In the genomic region with DNA sequence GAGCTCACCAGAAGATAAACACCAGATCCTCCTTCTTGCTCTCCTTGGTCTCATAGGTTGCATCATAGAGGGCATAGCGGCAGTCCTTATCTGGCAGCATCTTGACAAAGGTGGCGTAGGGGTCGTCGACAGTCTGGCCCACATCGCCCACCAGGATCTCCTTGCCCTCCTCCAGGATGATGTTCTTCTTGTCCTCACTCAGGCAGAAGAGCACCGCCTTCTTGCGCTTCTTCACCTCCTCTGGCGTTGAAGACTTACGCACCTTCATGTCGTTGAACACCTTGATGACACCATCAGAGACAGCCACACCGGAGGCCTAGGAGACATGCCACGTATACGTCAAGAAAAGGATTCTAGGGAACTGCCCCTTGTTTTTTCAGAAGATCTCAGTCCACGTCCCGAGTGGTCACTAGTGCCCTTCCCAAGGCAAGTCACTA, we compare ENCODE assay signal across 8 cellular contexts. TPM values are rescaled to one million over a fixed set of nuclear protein-coding genes. Genes with fewer than 3 reads are reported as not detected.
A peak's percentile ranks its signal among the peaks of the same experiment; 100 is the strongest.
DNase-seq lines count a peak whose midpoint lies in the region; ATAC-seq, FAIRE-seq and TF ChIP-seq lines count a peak whose summit lies in the region.

No MANE protein-coding gene starts in this region.

- H3K79me2 ChIP-seq in HepG2 (ENCODE audit: insufficient read depth, low read length): peaks cover 24% of the 10 kb centered on the region

- peak overlapping the region; percentile 89 for H3K4me3 Mint-ChIP-seq in activated naive CD4-positive, alpha-beta T cell treated with anti-CD3 and anti-CD28 coated beads for 36 hours
- peak overlapping the region; percentile 96 for H3K4me3 Mint-ChIP-seq in activated naive CD8-positive, alpha-beta T cell treated with anti-CD3 and anti-CD28 coated beads for 36 hours

- CTCF ChIA-PET in activated naive CD4-positive, alpha-beta T cell treated with anti-CD3 and anti-CD28 coated beads for 36 hours (lab: Charles Lee): interaction anchor here (0.7 kb wide), 1 partner anchor 156 kb away, joined by 3 read pairs; a partner anchor contains a TSS
- CTCF ChIA-PET in HepG2 (lab: Yijun Ruan, JAX; ENCODE audit: low intra/inter-chr PET ratio, low total read pairs): no interaction called here

- peak overlapping the region; percentile 79 for H3K4me2 ChIP-seq in HepG2 (ENCODE audit: low read depth, low read length)

- no peak for TF ChIP-seq RAD21 in HepG2 (CRISPR knock-in tag; IDR thresholded peaks at IDR 0.05)

- H3K4me3 ChIP-seq in HepG2 (replicated peaks in 1 of 3; ENCODE audit: insufficient read depth in 1 of 3, low read depth in 2 of 3, low read length in 3 of 3) (peak overlapping the region in 1 of 3 experiments; percentile 99; a peak in 2 of 6 replicates), suprapubic skin (peak overlapping the region; percentile 87)

- no peak for TF ChIP-seq EP300 in HepG2 (IDR thresholded peaks at IDR 0.05; ENCODE audit: low read depth in 2 of 2, low read length in 2 of 2)
- no peak for TF ChIP-seq EP300 in HepG2 (CRISPR knock-in tag; IDR thresholded peaks at IDR 0.05; ENCODE audit: borderline replicate concordance)
- TF ChIP-seq EP300 in suprapubic skin (IDR thresholded peaks at IDR 0.05): no peak

- TF ChIP-seq CTCF in HepG2 (CRISPR knock-in tag; IDR thresholded peaks at IDR 0.05) (no peak), suprapubic skin (IDR thresholded peaks at IDR 0.05) (no peak)

- ATAC-seq in HepG2: no peak

- peaks cover 50% of the 10 kb centered on the region for H4K20me1 ChIP-seq in HepG2 (ENCODE audit: insufficient read depth, low read length)

- H3K27ac ChIP-seq in HepG2 (ENCODE audit: extremely low read length, insufficient read depth, low read length) (no peak overlapping the region), suprapubic skin (no peak overlapping the region)

- H3K9me3 ChIP-seq in HepG2 (ENCODE audit: low read length): 0 out of 2 replicates have a peak, but pooled peaks cover 4% of the 10 kb centered on the region
- no peaks in the 10 kb centered on the region for H3K9me3 ChIP-seq in suprapubic skin

- peaks cover 54% of the 10 kb centered on the region for H3K36me3 Mint-ChIP-seq in activated naive CD4-positive, alpha-beta T cell treated with anti-CD3 and anti-CD28 coated beads for 36 hours (ENCODE audit: low read depth)
- H3K36me3 Mint-ChIP-seq in activated naive CD8-positive, alpha-beta T cell treated with anti-CD3 and anti-CD28 coated beads for 36 hours: peaks cover 54% of the 10 kb centered on the region

- peaks cover 36% of the 10 kb centered on the region for H3K4me1 Mint-ChIP-seq in activated naive CD4-positive, alpha-beta T cell treated with anti-CD3 and anti-CD28 coated beads for 36 hours (ENCODE audit: low read depth)
- peaks cover 43% of the 10 kb centered on the region for H3K4me1 Mint-ChIP-seq in activated naive CD8-positive, alpha-beta T cell treated with anti-CD3 and anti-CD28 coated beads for 36 hours

- FAIRE-seq in HepG2 (lab: Jason Lieb, UNC): no peak
- no peak for FAIRE-seq in GM12891 (lab: Jason Lieb, UNC)

- WGBS in HepG2 (ENCODE audit: low lambda C conversion rate): 94% methylated on average over 15 of the region's 15 CpGs
- 86% methylated on average over 15 of the region's 15 CpGs for WGBS in suprapubic skin

- no peak overlapping the region for H2AFZ ChIP-seq in HepG2 (ENCODE audit: low read length)

- no peaks in the 10 kb centered on the region for H3K27me3 Mint-ChIP-seq in activated naive CD4-positive, alpha-beta T cell treated with anti-CD3 and anti-CD28 coated beads for 36 hours (ENCODE audit: low read depth)
- no peaks in the 10 kb centered on the region for H3K27me3 Mint-ChIP-seq in activated naive CD8-positive, alpha-beta T cell treated with anti-CD3 and anti-CD28 coated beads for 36 hours

- peak overlapping the region; percentile 86; the same call in 1 of the 2 replicates for H3K9ac ChIP-seq in HepG2 (ENCODE audit: insufficient read depth, low read depth, low read length)

- in situ Hi-C loops in HepG2 (cut with HindIII; ENCODE audit: extremely low pct_ligation_motif_present, low pct_unique_long_range_greater_than_20kb): loop anchor here (10.0 kb wide), 1 partner anchor 301 kb away; a partner anchor contains a TSS

- peaks cover 8% of the 10 kb centered on the region for H3K9me3 Mint-ChIP-seq in activated naive CD4-positive, alpha-beta T cell treated with anti-CD3 and anti-CD28 coated beads for 36 hours
- H3K9me3 Mint-ChIP-seq in activated naive CD8-positive, alpha-beta T cell treated with anti-CD3 and anti-CD28 coated beads for 36 hours: peaks cover 7% of the 10 kb centered on the region

- intact Hi-C loops in activated naive CD4-positive, alpha-beta T cell treated with anti-CD3 and anti-CD28 coated beads for 36 hours (cut with micrococcal nuclease): loop anchor here (5.0 kb wide), 2 partner anchors 474 to 1054 kb away; a partner anchor contains a TSS
- intact Hi-C loops in HepG2 (cut with micrococcal nuclease; ENCODE audit: unreplicated experiment): no loop called here

- H3K27me3 ChIP-seq in HepG2 (ENCODE audit: control insufficient read depth in 1 of 2, insufficient read depth in 2 of 2, low read length in 2 of 2) (no peaks in the 10 kb centered on the region; a peak in 1 of 5 replicates), suprapubic skin (no peaks in the 10 kb centered on the region)

- TF ChIP-seq POLR2A in HepG2 (IDR thresholded peaks at IDR 0.05; ENCODE audit: insufficient read depth in 1 of 2, low read depth in 2 of 2, low read length in 2 of 2) (no peak), suprapubic skin (IDR thresholded peaks at IDR 0.05) (no peak), GM12891 (IDR thresholded peaks at IDR 0.05; ENCODE audit: low read depth, low read length) (no peak)

- no peak for DNase-seq in activated naive CD4-positive, alpha-beta T cell treated with anti-CD3 and anti-CD28 coated beads for 36 hours
- DNase-seq in activated naive CD4-positive, alpha-beta T cell treated with Interleukin-2 at 50 U/mL for 16 hours: no peak
- DNase-seq in activated naive CD8-positive, alpha-beta T cell treated with anti-CD3 and anti-CD28 coated beads for 36 hours: no peak
- DNase-seq in HepG2 (ENCODE audit: low spot score) (no peak), suprapubic skin (ENCODE audit: low spot score in 2 of 2) (no peak), SIG-M5 (lab: John Stamatoyannopoulos, UW) (no peak), cortex of kidney (lab: John Stamatoyannopoulos, UW) (no peak), GM12891 (ENCODE audit: insufficient read length, low spot score) (no peak)

- no TSS peak for BruUV-seq in HepG2 (replicated peaks; lab: Mats Ljungman, UMichigan)

- peak overlapping the region; percentile 85 for H3K27ac Mint-ChIP-seq in activated naive CD4-positive, alpha-beta T cell treated with anti-CD3 and anti-CD28 coated beads for 36 hours
- H3K27ac Mint-ChIP-seq in activated naive CD8-positive, alpha-beta T cell treated with anti-CD3 and anti-CD28 coated beads for 36 hours: peak overlapping the region; percentile 88

- H3K4me1 ChIP-seq in HepG2 (ENCODE audit: insufficient read depth, low read length) (peaks cover 51% of the 10 kb centered on the region), suprapubic skin (peaks cover 66% of the 10 kb centered on the region)

- POLR2A ChIA-PET in HepG2 (lab: Yijun Ruan, JAX): interaction anchor here (1.3 kb wide), 1 partner anchor 35 kb away, joined by 3 read pairs; a partner anchor contains a TSS

- peaks cover 14 to 34% of the 10 kb centered on the region in 2 experiments for H3K36me3 ChIP-seq in HepG2 (replicated peaks in 1 of 2; ENCODE audit: control insufficient read depth in 1 of 2, insufficient read depth in 2 of 2, low read length in 2 of 2)
- peaks cover 52% of the 10 kb centered on the region for H3K36me3 ChIP-seq in suprapubic skin

RNA-seq across cellular contexts. Expression of a gene that starts 2.0 kb away (rescaled TPM):
- total RNA-seq in activated naive CD4-positive, alpha-beta T cell treated with anti-CD3 and anti-CD28 coated beads for 36 hours: 1,000 to 10,000 TPM; 1,043 to 1,085 TPM
- 1,000 to 10,000 TPM; 1,050 to 1,075 TPM for total RNA-seq in activated naive CD8-positive, alpha-beta T cell treated with anti-CD3 and anti-CD28 coated beads for 36 hours
- total RNA-seq in HepG2 (2016; rRNA removed; fragmentation: Illumina TruSeq; extraction: Trizol) (383 and 458 TPM in 2 replicates), suprapubic skin (100 to 1,000 TPM; 331 to 608 (median 584) TPM)
- 49.6 and 56.4 TPM in 2 replicates for total RNA-seq in HepG2 (2016; cell fraction: cytosol; rRNA removed; fragmentation: Illumina TruSeq; extraction: Trizol; ENCODE audit: low read depth)
- 365 and 431 TPM in 2 replicates for total RNA-seq in HepG2 (2016; cell fraction: insoluble cytoplasmic fraction; rRNA removed; fragmentation: Illumina TruSeq; extraction: Trizol)
- total RNA-seq in HepG2 (2016; cell fraction: membrane; rRNA removed; fragmentation: Illumina TruSeq; extraction: Trizol): 92.4 and 99.4 TPM in 2 replicates
- 154 and 171 TPM in 2 replicates for total RNA-seq in HepG2 (2016; cell fraction: nucleus; rRNA removed; fragmentation: Illumina TruSeq; extraction: Trizol)
- polyA plus RNA-seq in HepG2 (2011; rRNA removed): 347 and 379 TPM in 2 replicates
- 649 and 884 TPM in 2 replicates for polyA plus RNA-seq in HepG2 (2011; cell fraction: cytosol; rRNA removed)
- 218 and 244 TPM in 2 replicates for polyA plus RNA-seq in HepG2 (2011; cell fraction: nucleus; rRNA removed)
- polyA plus RNA-seq in HepG2 (2012): 289 and 295 TPM in 2 replicates
- 112 and 116 TPM in 2 replicates for polyA plus RNA-seq in HepG2 (2016; cell fraction: cytosol; fragmentation: Illumina TruSeq; extraction: Trizol; ENCODE audit: low read depth)
- 879 and 1,116 TPM in 2 replicates for polyA plus RNA-seq in HepG2 (2016; cell fraction: insoluble cytoplasmic fraction; fragmentation: Illumina TruSeq; extraction: Trizol; ENCODE audit: low read depth)
- 173 and 178 TPM in 2 replicates for polyA plus RNA-seq in HepG2 (2016; cell fraction: membrane; fragmentation: Illumina TruSeq; extraction: Trizol; ENCODE audit: low read depth)
- 427 and 437 TPM in 2 replicates for polyA plus RNA-seq in HepG2 (2016; cell fraction: nucleus; fragmentation: Illumina TruSeq; extraction: Trizol; ENCODE audit: insufficient read depth, low read depth)
- polyA minus RNA-seq in HepG2 (2011; rRNA and poly(A)+ RNA removed; ENCODE audit: low replicate concordance): 360 and 1,083 TPM in 2 replicates
- polyA minus RNA-seq in HepG2 (2011; cell fraction: cytosol; rRNA and poly(A)+ RNA removed): 284 and 320 TPM in 2 replicates
- polyA minus RNA-seq in HepG2 (2011; cell fraction: nucleus; rRNA and poly(A)+ RNA removed): 153 and 218 TPM in 2 replicates
- 899 TPM for polyA plus RNA-seq in GM12891 (2012; ENCODE audit: low read depth, missing spikeins)

RNA-seq across cellular contexts. Expression of a gene that starts 4.3 kb away (rescaled TPM):
- total RNA-seq in activated naive CD4-positive, alpha-beta T cell treated with anti-CD3 and anti-CD28 coated beads for 36 hours: 10 to 100 TPM; 51.4 to 54.7 TPM
- 10 to 100 TPM; 64.0 to 67.4 TPM for total RNA-seq in activated naive CD8-positive, alpha-beta T cell treated with anti-CD3 and anti-CD28 coated beads for 36 hours
- 13.2 and 25.6 TPM in 2 replicates for total RNA-seq in HepG2 (2016; rRNA removed; fragmentation: Illumina TruSeq; extraction: Trizol)
- total RNA-seq in HepG2 (2016; cell fraction: cytosol; rRNA removed; fragmentation: Illumina TruSeq; extraction: Trizol; ENCODE audit: low read depth): 9.1 and 9.8 TPM in 2 replicates
- 10.0 and 23.4 TPM in 2 replicates for total RNA-seq in HepG2 (2016; cell fraction: insoluble cytoplasmic fraction; rRNA removed; fragmentation: Illumina TruSeq; extraction: Trizol)
- total RNA-seq in HepG2 (2016; cell fraction: membrane; rRNA removed; fragmentation: Illumina TruSeq; extraction: Trizol): 9.8 and 11.9 TPM in 2 replicates
- 33.1 and 33.6 TPM in 2 replicates for total RNA-seq in HepG2 (2016; cell fraction: nucleus; rRNA removed; fragmentation: Illumina TruSeq; extraction: Trizol)
- polyA plus RNA-seq in HepG2 (2011; rRNA removed): 30.2 and 43.6 TPM in 2 replicates
- 9.6 and 15.1 TPM in 2 replicates for polyA plus RNA-seq in HepG2 (2011; cell fraction: cytosol; rRNA removed)
- 256 and 293 TPM in 2 replicates for polyA plus RNA-seq in HepG2 (2011; cell fraction: nucleus; rRNA removed)
- polyA plus RNA-seq in HepG2 (2012): 17.9 and 34.3 TPM in 2 replicates
- 5.3 and 7.5 TPM in 2 replicates for polyA plus RNA-seq in HepG2 (2016; cell fraction: cytosol; fragmentation: Illumina TruSeq; extraction: Trizol; ENCODE audit: low read depth)
- polyA plus RNA-seq in HepG2 (2016; cell fraction: insoluble cytoplasmic fraction; fragmentation: Illumina TruSeq; extraction: Trizol; ENCODE audit: low read depth): 10.0 and 14.2 TPM in 2 replicates
- 9.0 and 9.4 TPM in 2 replicates for polyA plus RNA-seq in HepG2 (2016; cell fraction: membrane; fragmentation: Illumina TruSeq; extraction: Trizol; ENCODE audit: low read depth)
- polyA plus RNA-seq in HepG2 (2016; cell fraction: nucleus; fragmentation: Illumina TruSeq; extraction: Trizol; ENCODE audit: insufficient read depth, low read depth): 70.1 TPM in 2 replicates
- 21.4 and 58.7 TPM in 2 replicates for polyA minus RNA-seq in HepG2 (2011; rRNA and poly(A)+ RNA removed; ENCODE audit: low replicate concordance)
- polyA minus RNA-seq in HepG2 (2011; cell fraction: cytosol; rRNA and poly(A)+ RNA removed): 5.5 and 5.8 TPM in 2 replicates
- 60.9 and 66.5 TPM in 2 replicates for polyA minus RNA-seq in HepG2 (2011; cell fraction: nucleus; rRNA and poly(A)+ RNA removed)
- total RNA-seq in suprapubic skin: 10 to 100 TPM; 22.8 to 46.2 (median 32.2) TPM
- polyA plus RNA-seq in GM12891 (2012; ENCODE audit: low read depth, missing spikeins): 49.9 TPM

RNA-seq across cellular contexts. Expression of a gene that starts 16.7 kb away (rescaled TPM):
- total RNA-seq in activated naive CD4-positive, alpha-beta T cell treated with anti-CD3 and anti-CD28 coated beads for 36 hours: 10 to 100 TPM; 10.1 to 11.5 TPM
- total RNA-seq in activated naive CD8-positive, alpha-beta T cell treated with anti-CD3 and anti-CD28 coated beads for 36 hours: 1 to 10 TPM; 8.5 to 8.9 TPM
- total RNA-seq in HepG2 (2016; rRNA removed; fragmentation: Illumina TruSeq; extraction: Trizol) (3.7 and 7.4 TPM in 2 replicates), suprapubic skin (10 to 100 TPM in 3 of 4 donors, 1 to 10 TPM in 1; 7.3 to 22.0 (median 13.0) TPM)
- 15.2 and 15.7 TPM in 2 replicates for total RNA-seq in HepG2 (2016; cell fraction: cytosol; rRNA removed; fragmentation: Illumina TruSeq; extraction: Trizol; ENCODE audit: low read depth)
- 3.7 and 8.2 TPM in 2 replicates for total RNA-seq in HepG2 (2016; cell fraction: insoluble cytoplasmic fraction; rRNA removed; fragmentation: Illumina TruSeq; extraction: Trizol)
- 12.4 and 16.0 TPM in 2 replicates for total RNA-seq in HepG2 (2016; cell fraction: membrane; rRNA removed; fragmentation: Illumina TruSeq; extraction: Trizol)
- total RNA-seq in HepG2 (2016; cell fraction: nucleus; rRNA removed; fragmentation: Illumina TruSeq; extraction: Trizol): 7.8 and 14.5 TPM in 2 replicates
- polyA plus RNA-seq in HepG2 (2011; rRNA removed): 29.7 and 34.3 TPM in 2 replicates
- 17.6 and 22.8 TPM in 2 replicates for polyA plus RNA-seq in HepG2 (2011; cell fraction: cytosol; rRNA removed)
- 150 and 216 TPM in 2 replicates for polyA plus RNA-seq in HepG2 (2011; cell fraction: nucleus; rRNA removed)
- polyA plus RNA-seq in HepG2 (2012): 12.1 and 14.4 TPM in 2 replicates
- 19.2 and 19.9 TPM in 2 replicates for polyA plus RNA-seq in HepG2 (2016; cell fraction: cytosol; fragmentation: Illumina TruSeq; extraction: Trizol; ENCODE audit: low read depth)
- polyA plus RNA-seq in HepG2 (2016; cell fraction: insoluble cytoplasmic fraction; fragmentation: Illumina TruSeq; extraction: Trizol; ENCODE audit: low read depth): 5.8 and 5.9 TPM in 2 replicates
- polyA plus RNA-seq in HepG2 (2016; cell fraction: membrane; fragmentation: Illumina TruSeq; extraction: Trizol; ENCODE audit: low read depth): 18.0 and 19.9 TPM in 2 replicates
- 20.2 and 23.5 TPM in 2 replicates for polyA plus RNA-seq in HepG2 (2016; cell fraction: nucleus; fragmentation: Illumina TruSeq; extraction: Trizol; ENCODE audit: insufficient read depth, low read depth)
- 2.1 and 18.1 TPM in 2 replicates for polyA minus RNA-seq in HepG2 (2011; rRNA and poly(A)+ RNA removed; ENCODE audit: low replicate concordance)
- polyA minus RNA-seq in HepG2 (2011; cell fraction: cytosol; rRNA and poly(A)+ RNA removed): 4.1 and 4.8 TPM in 2 replicates
- polyA minus RNA-seq in HepG2 (2011; cell fraction: nucleus; rRNA and poly(A)+ RNA removed): 14.5 and 17.7 TPM in 2 replicates
- 4.7 TPM for polyA plus RNA-seq in GM12891 (2012; ENCODE audit: low read depth, missing spikeins)

RNA-seq across cellular contexts. Expression of a gene that starts 22.2 kb away (rescaled TPM):
- total RNA-seq in activated naive CD4-positive, alpha-beta T cell treated with anti-CD3 and anti-CD28 coated beads for 36 hours: 1 to 10 TPM; 1.5 to 2.0 TPM
- 1 to 10 TPM; 2.4 to 3.3 TPM for total RNA-seq in activated naive CD8-positive, alpha-beta T cell treated with anti-CD3 and anti-CD28 coated beads for 36 hours
- total RNA-seq in HepG2 (2016; rRNA removed; fragmentation: Illumina TruSeq; extraction: Trizol) (0.09 TPM in 1 of 2 replicates, not detected in the other), suprapubic skin (1 to 10 TPM in 1 of 4 donors, under 1 TPM in 1, not detected in 2; 0.76 to 1.1 TPM)
- total RNA-seq in HepG2 (2016; cell fraction: cytosol; rRNA removed; fragmentation: Illumina TruSeq; extraction: Trizol; ENCODE audit: low read depth): not detected in 2 replicates
- total RNA-seq in HepG2 (2016; cell fraction: insoluble cytoplasmic fraction; rRNA removed; fragmentation: Illumina TruSeq; extraction: Trizol): 0.17 TPM in 1 of 2 replicates, not detected in the other
- total RNA-seq in HepG2 (2016; cell fraction: membrane; rRNA removed; fragmentation: Illumina TruSeq; extraction: Trizol): not detected in 2 replicates
- 0.16 TPM in 1 of 2 replicates, not detected in the other for total RNA-seq in HepG2 (2016; cell fraction: nucleus; rRNA removed; fragmentation: Illumina TruSeq; extraction: Trizol)
- polyA plus RNA-seq in HepG2 (2011; rRNA removed): 0.29 and 0.34 TPM in 2 replicates
- polyA plus RNA-seq in HepG2 (2011; cell fraction: cytosol; rRNA removed): 0.08 and 0.30 TPM in 2 replicates
- 4.2 and 5.7 TPM in 2 replicates for polyA plus RNA-seq in HepG2 (2011; cell fraction: nucleus; rRNA removed)
- 0.19 and 0.35 TPM in 2 replicates for polyA plus RNA-seq in HepG2 (2012)
- 0.17 TPM in 1 of 2 replicates, not detected in the other for polyA plus RNA-seq in HepG2 (2016; cell fraction: cytosol; fragmentation: Illumina TruSeq; extraction: Trizol; ENCODE audit: low read depth)
- 0.19 TPM in 1 of 2 replicates, not detected in the other for polyA plus RNA-seq in HepG2 (2016; cell fraction: insoluble cytoplasmic fraction; fragmentation: Illumina TruSeq; extraction: Trizol; ENCODE audit: low read depth)
- polyA plus RNA-seq in HepG2 (2016; cell fraction: membrane; fragmentation: Illumina TruSeq; extraction: Trizol; ENCODE audit: low read depth): 0.08 and 0.22 TPM in 2 replicates
- 0.52 and 0.55 TPM in 2 replicates for polyA plus RNA-seq in HepG2 (2016; cell fraction: nucleus; fragmentation: Illumina TruSeq; extraction: Trizol; ENCODE audit: insufficient read depth, low read depth)
- polyA minus RNA-seq in HepG2 (2011; rRNA and poly(A)+ RNA removed; ENCODE audit: low replicate concordance): 0.30 and 0.86 TPM in 2 replicates
- not detected in 2 replicates for polyA minus RNA-seq in HepG2 (2011; cell fraction: cytosol; rRNA and poly(A)+ RNA removed)
- polyA minus RNA-seq in HepG2 (2011; cell fraction: nucleus; rRNA and poly(A)+ RNA removed): 0.75 and 1.4 TPM in 2 replicates
- 1.4 TPM for polyA plus RNA-seq in GM12891 (2012; ENCODE audit: low read depth, missing spikeins)

RNA-seq across cellular contexts. Expression of a gene that starts 23.7 kb away (rescaled TPM):
- total RNA-seq in activated naive CD4-positive, alpha-beta T cell treated with anti-CD3 and anti-CD28 coated beads for 36 hours: under 1 TPM; 0.91 to 0.95 TPM
- total RNA-seq in activated naive CD8-positive, alpha-beta T cell treated with anti-CD3 and anti-CD28 coated beads for 36 hours: 10 to 100 TPM; 39.3 to 41.5 TPM
- total RNA-seq in HepG2 (2016; rRNA removed; fragmentation: Illumina TruSeq; extraction: Trizol): not detected in 2 replicates
- not detected in 2 replicates for total RNA-seq in HepG2 (2016; cell fraction: cytosol; rRNA removed; fragmentation: Illumina TruSeq; extraction: Trizol; ENCODE audit: low read depth)
- total RNA-seq in HepG2 (2016; cell fraction: insoluble cytoplasmic fraction; rRNA removed; fragmentation: Illumina TruSeq; extraction: Trizol): not detected in 2 replicates
- not detected in 2 replicates for total RNA-seq in HepG2 (2016; cell fraction: membrane; rRNA removed; fragmentation: Illumina TruSeq; extraction: Trizol)
- not detected in 2 replicates for total RNA-seq in HepG2 (2016; cell fraction: nucleus; rRNA removed; fragmentation: Illumina TruSeq; extraction: Trizol)
- 0.09 TPM in 1 of 2 replicates, not detected in the other for polyA plus RNA-seq in HepG2 (2011; rRNA removed)
- not detected in 2 replicates for polyA plus RNA-seq in HepG2 (2011; cell fraction: cytosol; rRNA removed)
- 0.24 TPM in 1 of 2 replicates, not detected in the other for polyA plus RNA-seq in HepG2 (2011; cell fraction: nucleus; rRNA removed)
- polyA plus RNA-seq in HepG2 (2012): 0.29 TPM in 1 of 2 replicates, not detected in the other
- polyA plus RNA-seq in HepG2 (2016; cell fraction: cytosol; fragmentation: Illumina TruSeq; extraction: Trizol; ENCODE audit: low read depth): not detected in 2 replicates
- polyA plus RNA-seq in HepG2 (2016; cell fraction: insoluble cytoplasmic fraction; fragmentation: Illumina TruSeq; extraction: Trizol; ENCODE audit: low read depth): not detected in 2 replicates
- polyA plus RNA-seq in HepG2 (2016; cell fraction: membrane; fragmentation: Illumina TruSeq; extraction: Trizol; ENCODE audit: low read depth): not detected in 2 replicates
- not detected in 2 replicates for polyA plus RNA-seq in HepG2 (2016; cell fraction: nucleus; fragmentation: Illumina TruSeq; extraction: Trizol; ENCODE audit: insufficient read depth, low read depth)
- not detected in 2 replicates for polyA minus RNA-seq in HepG2 (2011; rRNA and poly(A)+ RNA removed; ENCODE audit: low replicate concordance)
- not detected in 2 replicates for polyA minus RNA-seq in HepG2 (2011; cell fraction: cytosol; rRNA and poly(A)+ RNA removed)
- not detected in 2 replicates for polyA minus RNA-seq in HepG2 (2011; cell fraction: nucleus; rRNA and poly(A)+ RNA removed)
- 1 to 10 TPM in 2 of 4 donors, under 1 TPM in 1, not detected in 1; 0.76 to 5.0 (median 1.4) TPM for total RNA-seq in suprapubic skin
- 3.3 TPM for polyA plus RNA-seq in GM12891 (2012; ENCODE audit: low read depth, missing spikeins)
